Comparison of ENCODE assay signal across 28 cellular contexts in the genomic region with DNA sequence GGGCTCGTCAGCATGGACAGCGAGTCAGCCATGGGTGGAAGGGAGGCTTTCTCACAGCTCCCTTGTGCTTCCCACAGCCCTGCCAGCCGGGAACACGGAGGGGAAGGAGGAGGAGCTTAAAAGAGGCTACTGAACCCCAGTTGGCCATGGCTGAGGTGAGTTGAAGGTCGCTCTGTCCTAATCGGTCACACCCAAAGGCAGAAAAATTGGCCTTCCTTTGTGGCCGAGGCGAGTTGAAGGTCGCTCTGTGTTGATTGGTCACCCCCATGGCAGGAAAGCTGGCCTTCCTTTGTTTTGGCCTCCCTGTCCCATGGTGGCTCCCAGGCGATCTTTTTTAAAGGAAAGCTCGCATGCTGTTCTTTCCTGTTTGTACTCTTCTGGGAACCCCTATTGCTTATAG.
"Had no signal": no experiment of that assay in that cellular context is flagged by ENCODE, and none has a peak within 500 bp of the region (broad histone marks: within the 10 kb centered on the region; RNA-seq: fewer than 3 reads in every experiment).

No MANE protein-coding gene starts in this region.

- DNase-seq: heart right ventricle; islet precursor cell; left ventricle myocardium superior; lower lobe of right lung; mammary epithelial cell; mesenchymal stem cell; naive thymus-derived CD8-positive, alpha-beta T cell; pancreas; posterior cingulate gyrus; retina; right cardiac atrium; sigmoid colon; small intestine; stimulated activated CD4-positive, alpha-beta T cell treated with anti-CD3 and anti-CD28 coated beads, Interleukin-1b, Interleukin-23, amount 100 ng/mL, for 48 hours; stimulated activated CD4-positive, alpha-beta T cell treated with anti-CD3 and anti-CD28 coated beads, Interleukin-2, amount 100 ng/mL, for 48 hours; stimulated activated CD4-positive, alpha-beta T cell treated with anti-CD3 and anti-CD28 coated beads, Interleukin-4, amount 100 ng/mL, for 4 hours; stimulated activated CD8-positive, alpha-beta memory T cell treated with anti-CD3 and anti-CD28 coated beads, Interleukin-4, amount 100 ng/mL, for 48 hours; stimulated activated naive B cell treated with anti-CD40 and anti-IgM and Interleukin-4, amounts not matched to agents 10 μg/mL and 1 μg/mL and 100 μg/mL, for 72 hours; stimulated activated naive CD8-positive, alpha-beta T cell treated with anti-CD3 and anti-CD28 coated beads, Interleukin-15, Interleukin-2, amounts not matched to agents 100 U/mL and 50 U/mL, for 24 hours; stomach; testis; thyroid gland; uterus had no signal

- H3K27me3 ChIP-seq: heart right ventricle, hepatocyte, neural progenitor cell, pancreas, sigmoid colon, stomach, testis, thyroid gland, uterus had no signal

- H3K4me2 ChIP-seq: hepatocyte, neural progenitor cell had no signal

- H3K9ac ChIP-seq: neural progenitor cell had no signal

- H3K9me3 ChIP-seq: heart right ventricle, lower lobe of right lung, pancreas, prostate gland, sigmoid colon, stomach, testis, thyroid gland, uterus had no signal

- ATAC-seq: heart right ventricle; left ventricle myocardium superior; lower lobe of right lung; naive thymus-derived CD8-positive, alpha-beta T cell; pancreas; right cardiac atrium; stimulated activated naive B cell treated with anti-CD40 and anti-IgM and Interleukin-4, amounts not matched to agents 10 μg/mL and 1 μg/mL and 100 μg/mL, for 72 hours; stimulated activated naive CD8-positive, alpha-beta T cell treated with anti-CD3 and anti-CD28 coated beads, Interleukin-15, Interleukin-2, amounts not matched to agents 100 U/mL and 50 U/mL, for 24 hours had no signal

- H3K27ac ChIP-seq: heart right ventricle, hepatocyte, lower lobe of right lung, neural progenitor cell, pancreas, prostate gland, sigmoid colon, stomach, testis, thyroid gland, uterus had no signal

- H2AFZ ChIP-seq: hepatocyte, neural progenitor cell had no signal

- H3K27ac Mint-ChIP-seq: nephron; neural progenitor cell; stimulated activated naive B cell treated with anti-CD40 and anti-IgM and Interleukin-4, amounts not matched to agents 10 μg/mL and 1 μg/mL and 100 μg/mL, for 72 hours; type B pancreatic cell had no signal

- H3K4me3 Mint-ChIP-seq: naive thymus-derived CD8-positive, alpha-beta T cell; nephron; neural progenitor cell; stimulated activated naive B cell treated with anti-CD40 and anti-IgM and Interleukin-4, amounts not matched to agents 10 μg/mL and 1 μg/mL and 100 μg/mL, for 72 hours; type B pancreatic cell had no signal

- H3K27me3 Mint-ChIP-seq: naive thymus-derived CD8-positive, alpha-beta T cell; stimulated activated naive B cell treated with anti-CD40 and anti-IgM and Interleukin-4, amounts not matched to agents 10 μg/mL and 1 μg/mL and 100 μg/mL, for 72 hours; type B pancreatic cell had no signal

- H3K4me3 ChIP-seq: heart right ventricle, hepatocyte, lower lobe of right lung, neural progenitor cell, pancreas, prostate gland, sigmoid colon, stomach, testis, thyroid gland, uterus had no signal

- H3K36me3 ChIP-seq: neural progenitor cell, pancreas, uterus had no signal

- H3K9me3 Mint-ChIP-seq: neural progenitor cell had no signal
